In genomic region chr3:183634707-183635106, GRCh38 we compare ENCODE assay signal across 9 cellular contexts. TPM values are rescaled to one million over a fixed set of nuclear protein-coding genes. Genes with fewer than 3 reads are reported as not detected.
A peak's percentile ranks its signal among the peaks of the same experiment; 100 is the strongest.
DNase-seq lines count a peak whose midpoint lies in the region; ATAC-seq, FAIRE-seq and TF ChIP-seq lines count a peak whose summit lies in the region.
"Had no signal": no experiment of that assay in that cellular context is flagged by ENCODE, and none has a peak within 500 bp of the region (broad histone marks: within the 10 kb centered on the region; RNA-seq: fewer than 3 reads in every experiment).

No MANE protein-coding gene starts in this region.

- H3K36me3 ChIP-seq in ACC112 (ENCODE audit: insufficient read depth, low read length) (no peaks in the 10 kb centered on the region), Karpas-422 (ENCODE audit: insufficient read depth, low read length) (no peaks in the 10 kb centered on the region)

- peak overlapping the region; percentile 63; the same call in 1 of the 2 replicates for H3K27ac ChIP-seq in ACC112 (ENCODE audit: low read depth, low read length)
- H3K27ac ChIP-seq in Karpas-422 (ENCODE audit: low read length) = no peak overlapping the region
- H3K27ac ChIP-seq in cingulate gyrus (ENCODE audit: low read depth, low read length) = peak overlapping the region; percentile 96

- H2AFZ ChIP-seq in ACC112 (ENCODE audit: low read length, unreplicated experiment) (peak overlapping the region; percentile 99), Karpas-422 (ENCODE audit: low read length) (peak overlapping the region; percentile 73)

- ATAC-seq in natural killer cell (no peak), HG03460 (IDR thresholded peaks at IDR 0.05; ENCODE audit: unreplicated experiment) (no peak), GM18517 (IDR thresholded peaks at IDR 0.05; ENCODE audit: unreplicated experiment) (no peak)

- no peak for TF ChIP-seq POLR2A in H54 (IDR thresholded peaks at IDR 0.05; ENCODE audit: low read depth, low read length)

- H3K27me3 ChIP-seq in ACC112 (ENCODE audit: insufficient read depth, low read length) = no peaks in the 10 kb centered on the region
- no peaks in the 10 kb centered on the region for H3K27me3 ChIP-seq in Karpas-422 (ENCODE audit: low read length)

- peak overlapping the region; percentile 98 for H3K4me2 ChIP-seq in Karpas-422 (ENCODE audit: low read depth, low read length, poor library complexity, severe bottlenecking)

- no peak for FAIRE-seq in H54 (lab: Jason Lieb, UNC)
- FAIRE-seq: colon had no signal

- H3K27ac Mint-ChIP-seq in natural killer cell = peak overlapping the region; percentile 92 to 98

- H3K9me2 ChIP-seq in Karpas-422 (replicated peaks; ENCODE audit: insufficient read depth, low read length) = no peaks in the 10 kb centered on the region

- TF ChIP-seq CTCF in natural killer cell (IDR thresholded peaks at IDR 0.05) = no peak

- H3K4me3 Mint-ChIP-seq in natural killer cell = peak overlapping the region; percentile 96

- peak overlapping the region; percentile 81 for H3K9ac ChIP-seq in Karpas-422 (ENCODE audit: low read length)

- H3K36me3 Mint-ChIP-seq in natural killer cell = no peaks in the 10 kb centered on the region

- no peaks in the 10 kb centered on the region for H3K27me3 Mint-ChIP-seq in natural killer cell (ENCODE audit: low read depth in 2 of 2)

- no peaks in the 10 kb centered on the region for H3K79me2 ChIP-seq in ACC112 (ENCODE audit: control insufficient read depth, insufficient read depth, low read length, unreplicated experiment)
- peaks cover 25% of the 10 kb centered on the region for H3K79me2 ChIP-seq in Karpas-422 (ENCODE audit: low read length)

- H3K9me3 ChIP-seq in Karpas-422 (ENCODE audit: low read length) = no peaks in the 10 kb centered on the region

- H3K4me1 ChIP-seq in ACC112 (ENCODE audit: control insufficient read depth, insufficient read depth, low read length, unreplicated experiment) = peaks cover 3% of the 10 kb centered on the region
- H3K4me1 ChIP-seq in Karpas-422 (ENCODE audit: low read length) = peaks cover 23% of the 10 kb centered on the region

- no peak for DNase-seq in Karpas-422
- no peak for DNase-seq in natural killer cell
- DNase-seq in posterior vena cava (ENCODE audit: low spot score) = no peak
- DNase-seq in H54 (ENCODE audit: insufficient read length, low spot score) = no peak

- no peaks in the 10 kb centered on the region for H3K9me3 Mint-ChIP-seq in natural killer cell

- intact Hi-C loops in natural killer cell (cut with micrococcal nuclease) = loop anchor here (5.0 to 10.0 kb wide), 2 partner anchors 38 to 1950 kb away; partner anchors contain the start of gene SENP2
- intact Hi-C loops in posterior vena cava (cut with DNase I) = no loop called here

- peaks cover 19 to 28% of the 10 kb centered on the region in 2 donors for H3K4me1 Mint-ChIP-seq in natural killer cell

- H3K4me3 ChIP-seq in ACC112 (ENCODE audit: low read depth, low read length) (peak overlapping the region; percentile 93), Karpas-422 (ENCODE audit: low read length) (peak overlapping the region; percentile 92)

- no peaks in the 10 kb centered on the region for H4K20me1 ChIP-seq in Karpas-422 (ENCODE audit: insufficient read depth, low read depth, low read length)

RNA-seq across cellular contexts. Expression of gene KLHL24, which starts 0.7 kb away (rescaled TPM):
- total RNA-seq in Karpas-422 (2014; rRNA removed; shearing (Covaris generic); ENCODE audit: low replicate concordance) = 92.6 and 109 TPM in 2 replicates
- 100 to 1,000 TPM; 140 to 189 (median 177) TPM for total RNA-seq in natural killer cell
- total RNA-seq in posterior vena cava = 10 to 100 TPM; 33.3 to 35.5 TPM
